Comparison of ENCODE assay signal across 8 cellular contexts in genomic region chr3:57544181-57545125, GRCh38. TPM values are rescaled to one million over a fixed set of nuclear protein-coding genes. Genes with fewer than 3 reads are reported as not detected.
DNase-seq lines count a peak whose midpoint lies in the region; ATAC-seq and TF ChIP-seq lines count a peak whose summit lies in the region.

A gene with protein sequence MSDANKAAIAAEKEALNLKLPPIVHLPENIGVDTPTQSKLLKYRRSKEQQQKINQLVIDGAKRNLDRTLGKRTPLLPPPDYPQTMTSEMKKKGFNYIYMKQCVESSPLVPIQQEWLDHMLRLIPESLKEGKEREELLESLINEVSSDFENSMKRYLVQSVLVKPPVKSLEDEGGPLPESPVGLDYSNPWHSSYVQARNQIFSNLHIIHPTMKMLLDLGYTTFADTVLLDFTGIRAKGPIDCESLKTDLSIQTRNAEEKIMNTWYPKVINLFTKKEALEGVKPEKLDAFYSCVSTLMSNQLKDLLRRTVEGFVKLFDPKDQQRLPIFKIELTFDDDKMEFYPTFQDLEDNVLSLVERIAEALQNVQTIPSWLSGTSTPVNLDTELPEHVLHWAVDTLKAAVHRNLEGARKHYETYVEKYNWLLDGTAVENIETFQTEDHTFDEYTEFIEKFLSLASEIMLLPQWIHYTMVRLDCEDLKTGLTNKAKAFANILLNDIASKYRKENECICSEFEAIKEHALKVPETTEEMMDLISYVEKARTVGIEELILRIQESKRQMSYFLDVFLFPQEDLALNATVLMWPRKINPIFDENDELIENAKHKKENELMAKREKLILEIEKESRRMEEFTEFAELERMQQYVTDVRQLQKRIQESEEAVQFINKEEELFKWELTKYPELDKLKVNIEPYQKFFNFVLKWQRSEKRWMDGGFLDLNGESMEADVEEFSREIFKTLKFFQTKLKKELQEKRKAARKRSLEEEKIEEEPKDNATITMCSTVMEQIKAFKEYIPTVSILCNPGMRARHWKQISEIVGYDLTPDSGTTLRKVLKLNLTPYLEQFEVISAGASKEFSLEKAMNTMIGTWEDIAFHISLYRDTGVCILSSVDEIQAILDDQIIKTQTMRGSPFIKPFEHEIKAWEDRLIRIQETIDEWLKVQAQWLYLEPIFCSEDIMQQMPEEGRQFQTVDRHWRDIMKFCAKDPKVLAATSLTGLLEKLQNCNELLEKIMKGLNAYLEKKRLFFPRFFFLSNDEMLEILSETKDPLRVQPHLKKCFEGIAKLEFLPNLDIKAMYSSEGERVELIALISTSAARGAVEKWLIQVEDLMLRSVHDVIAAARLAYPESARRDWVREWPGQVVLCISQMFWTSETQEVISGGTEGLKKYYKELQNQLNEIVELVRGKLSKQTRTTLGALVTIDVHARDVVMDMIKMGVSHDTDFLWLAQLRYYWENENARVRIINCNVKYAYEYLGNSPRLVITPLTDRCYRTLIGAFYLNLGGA (N-terminal part only) (minus strand): TSS chr3:57544344. CDS start chr3:57542870, 1,474 bp downstream.

- peaks cover 0 to 3% of the 10 kb centered on the region in 2 donors for H3K4me1 ChIP-seq in lung (ENCODE audit: control insufficient read depth in 2 of 2, insufficient read depth in 2 of 2, low read length in 2 of 2)

- no peak for TF ChIP-seq CTCF in chondrocyte (IDR thresholded peaks at IDR 0.05)
- TF ChIP-seq CTCF in lung (IDR thresholded peaks at IDR 0.05; ENCODE audit: control extremely low read depth, extremely low read depth): no peak

- no peaks in the 10 kb centered on the region for H3K27me3 Mint-ChIP-seq in activated T-cell treated with anti-CD3 and anti-CD28 coated beads, Interleukin-2, amount 50 U/mL, for 4 hours (ENCODE audit: low read depth)
- peaks cover 3% of the 10 kb centered on the region for H3K27me3 Mint-ChIP-seq in chondrocyte (ENCODE audit: low read depth)

- H3K27me3 ChIP-seq in lung (ENCODE audit: control insufficient read depth, insufficient read depth): no peaks in the 10 kb centered on the region

- no peak within 1 kb of the TSS for H3K27ac Mint-ChIP-seq in chondrocyte (ENCODE audit: unreplicated experiment)

- H3K4me3 ChIP-seq in lung: no peak within 1 kb of the TSS

- H3K36me3 Mint-ChIP-seq in activated T-cell treated with anti-CD3 and anti-CD28 coated beads, Interleukin-2, amount 50 U/mL, for 4 hours (ENCODE audit: insufficient read depth): no peaks in the 10 kb centered on the region
- no peaks in the 10 kb centered on the region for H3K36me3 Mint-ChIP-seq in chondrocyte (ENCODE audit: low read depth)

- peaks cover 7% of the 10 kb centered on the region for H3K4me1 Mint-ChIP-seq in activated T-cell treated with anti-CD3 and anti-CD28 coated beads, Interleukin-2, amount 50 U/mL, for 4 hours (ENCODE audit: low read depth)
- peaks cover 12% of the 10 kb centered on the region for H3K4me1 Mint-ChIP-seq in chondrocyte (ENCODE audit: low read depth)

- WGBS in lung, 2 donors: 7 to 8% methylated on average over 20 of the region's 20 CpGs

- no peaks in the 10 kb centered on the region for H3K9me3 ChIP-seq in lung (ENCODE audit: control insufficient read depth in 2 of 2, insufficient read depth in 1 of 2, low read length in 1 of 2)

- ATAC-seq in activated T-cell treated with anti-CD3 and anti-CD28 coated beads, Interleukin-2, amount 50 U/mL, for 4 hours: no peak
- no peak for ATAC-seq in lung (ENCODE audit: insufficient read depth, low FRiP score)
- ATAC-seq in GM19397 (IDR thresholded peaks at IDR 0.05; ENCODE audit: unreplicated experiment): no peak

- peaks cover 0 to 1% of the 10 kb centered on the region in 2 donors for H3K36me3 ChIP-seq in lung (ENCODE audit: control insufficient read depth in 2 of 2, insufficient read depth in 2 of 2, low read length in 2 of 2)

- H3K9me3 Mint-ChIP-seq in activated T-cell treated with anti-CD3 and anti-CD28 coated beads, Interleukin-2, amount 50 U/mL, for 4 hours: no peaks in the 10 kb centered on the region
- H3K9me3 Mint-ChIP-seq in chondrocyte (ENCODE audit: low read depth): no peaks in the 10 kb centered on the region

- no peak within 1 kb of the TSS for H3K27ac ChIP-seq in lung (ENCODE audit: low read depth in 1 of 2, low read length in 1 of 2)

- no peak within 1 kb of the TSS for H3K4me3 Mint-ChIP-seq in activated T-cell treated with anti-CD3 and anti-CD28 coated beads, Interleukin-2, amount 50 U/mL, for 4 hours
- peak within 1 kb of the TSS; percentile 68 for H3K4me3 Mint-ChIP-seq in chondrocyte (ENCODE audit: unreplicated experiment)

- peak; percentile 36 to 38 for DNase-seq in activated T-cell treated with anti-CD3 and anti-CD28 coated beads, Interleukin-2, amount 50 U/mL, for 48 hours
- no peak for DNase-seq in activated T-cell treated with anti-CD3 and anti-CD28 coated beads, Interleukin-2, amount 50 U/mL, for 4 hours
- DNase-seq in NCI-H2171 treated with DMSO at 0.1 percent for 48 hours (lab: John Stamatoyannopoulos, UW) (peak; percentile 61), chondrocyte (ENCODE audit: low spot score) (no peak), lung (ENCODE audit: low spot score) (peak; percentile 55), HCEC 1CT (no peak), RKO (ENCODE audit: low spot score) (no peak)

RNA-seq across cellular contexts. Expression of the gene that starts here (rescaled TPM):
- under 1 TPM in 1 of 3 donors, not detected in 2; 0.05 TPM for total RNA-seq in activated T-cell treated with anti-CD3 and anti-CD28 coated beads, Interleukin-2, amount 50 U/mL, for 4 hours
- total RNA-seq in chondrocyte (0.02 to 0.29 TPM (median 0.15 TPM) in 3 replicates), lung (10 to 100 TPM; 13.4 to 37.8 TPM)
- 1 to 10 TPM; 3.3 to 8.0 TPM for polyA plus RNA-seq in lung

Comparison
In these comparisons a context has a peak if more than half of its experiments do, and no peak if none do; other contexts are left out.
1. RNA of the gene that starts here (total RNA-seq): 13.4 to 37.8 TPM in lung; 0.05 TPM in activated T-cell treated with anti-CD3 and anti-CD28 coated beads, Interleukin-2, amount 50 U/mL, for 4 hours and 0.02 to 0.29 TPM in chondrocyte; every median in the first group is over 10 times any median in the second.
2. DNase-seq: peak in activated T-cell treated with anti-CD3 and anti-CD28 coated beads, Interleukin-2, amount 50 U/mL, for 48 hours (2 of 2), NCI-H2171 treated with DMSO at 0.1 percent for 48 hours (single experiment) and lung (single experiment); none in activated T-cell treated with anti-CD3 and anti-CD28 coated beads, Interleukin-2, amount 50 U/mL, for 4 hours (single experiment), chondrocyte (single experiment), HCEC 1CT (single experiment) and RKO (single experiment).